ENCODE assay signal across 2 cellular contexts in the genomic region with DNA sequence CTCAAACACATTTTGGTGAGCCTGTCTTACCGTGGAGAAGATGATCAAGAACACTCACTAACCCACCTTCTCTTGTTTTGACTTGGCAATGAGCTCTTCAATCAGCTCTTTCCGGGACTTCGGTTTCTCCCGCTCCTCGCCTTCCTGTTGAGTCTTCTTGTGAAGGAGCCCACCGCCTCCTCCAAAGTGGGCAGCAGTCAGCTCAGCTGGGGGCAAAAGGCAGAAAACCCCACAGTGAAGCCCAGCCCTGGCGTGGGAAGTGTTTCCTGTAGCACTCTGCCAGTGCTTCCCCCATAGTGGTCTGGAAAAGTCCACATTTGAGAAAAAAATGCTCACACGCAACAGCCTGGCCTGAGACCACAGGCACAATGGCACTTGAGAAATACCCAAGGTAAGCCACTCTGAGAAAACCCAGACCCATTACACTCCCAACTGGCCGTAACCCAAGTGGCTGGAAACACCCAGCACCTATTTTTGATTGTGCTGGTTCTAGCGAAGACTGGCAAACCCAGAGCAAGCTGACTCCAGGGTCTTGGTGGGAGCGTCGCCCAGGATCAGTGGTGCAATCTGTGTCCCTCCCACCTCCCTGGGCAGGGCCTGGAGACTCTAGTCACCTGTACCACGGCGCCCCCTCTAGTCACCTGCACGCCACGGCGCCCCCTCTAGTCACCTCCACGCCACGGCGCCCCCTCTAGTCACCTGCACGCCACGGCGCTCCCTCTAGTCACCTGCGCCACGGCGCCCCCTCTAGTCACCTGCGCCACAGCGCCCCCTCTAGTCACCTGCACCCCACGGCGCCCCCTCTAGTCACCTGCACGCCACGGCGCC.
TF ChIP-seq lines count a peak whose summit lies in the region.

No MANE protein-coding gene starts in this region.

TF ChIP-seq in SK-N-SH, 30 proteins besides CTCF, POLR2A, EP300 and RAD21:
- no peak for TF ChIP-seq USF1 (IDR thresholded peaks at IDR 0.05; ENCODE audit: borderline replicate concordance, low read depth)
- TF ChIP-seq GABPA (IDR thresholded peaks at IDR 0.05; ENCODE audit: low read depth): no peak
- no peak for TF ChIP-seq TAF1 (IDR thresholded peaks at IDR 0.05; ENCODE audit: borderline replicate concordance, low read depth, low read length)
- no peak for TF ChIP-seq FOXM1 (IDR thresholded peaks at IDR 0.05; ENCODE audit: low read depth)
- no peak for TF ChIP-seq RCOR1 (IDR thresholded peaks at IDR 0.05; ENCODE audit: low read length)
- no peak for TF ChIP-seq MXI1 (IDR thresholded peaks at IDR 0.05; ENCODE audit: low read depth, low read length)
- no peak for TF ChIP-seq PBX3 (IDR thresholded peaks at IDR 0.05)
- no peak for TF ChIP-seq SIN3A (IDR thresholded peaks at IDR 0.05; ENCODE audit: borderline replicate concordance, low read depth, low read length)
- TF ChIP-seq MAX (IDR thresholded peaks at IDR 0.05; ENCODE audit: low read depth): no peak
- no peak for TF ChIP-seq NFIC (IDR thresholded peaks at IDR 0.05; ENCODE audit: borderline replicate concordance)
- no peak for TF ChIP-seq CHD2 (IDR thresholded peaks at IDR 0.05; ENCODE audit: low read length, partially characterized antibody)
- TF ChIP-seq MEF2A (IDR thresholded peaks at IDR 0.05; ENCODE audit: borderline replicate concordance, low read depth): no peak
- no peak for TF ChIP-seq EZH2phosphoT487 (IDR thresholded peaks at IDR 0.05; ENCODE audit: borderline replicate concordance, low read depth)
- TF ChIP-seq GATA2 (CRISPR knock-in tag; IDR thresholded peaks at IDR 0.05): no peak

TF ChIP-seq in SK-N-SH treated with all-trans-retinoic acid at 6 μM for 48 hours, 23 proteins besides CTCF, POLR2A, EP300 and RAD21 (continued from another document):
- no peak for TF ChIP-seq CSRNP3 (CRISPR knock-in tag; IDR thresholded peaks at IDR 0.05)
- TF ChIP-seq ZFP3 (CRISPR knock-in tag; IDR thresholded peaks at IDR 0.05): no peak
- TF ChIP-seq ARNTL (CRISPR knock-in tag; IDR thresholded peaks at IDR 0.05; ENCODE audit: borderline replicate concordance, low read depth): no peak
- no peak for TF ChIP-seq ZNF70 (CRISPR knock-in tag; IDR thresholded peaks at IDR 0.05)
- TF ChIP-seq OSR1 (CRISPR knock-in tag; IDR thresholded peaks at IDR 0.05): no peak
- no peak for TF ChIP-seq PPARA (CRISPR knock-in tag; IDR thresholded peaks at IDR 0.05; ENCODE audit: borderline replicate concordance)
- no peak for TF ChIP-seq POU6F1 (CRISPR knock-in tag; IDR thresholded peaks at IDR 0.05; ENCODE audit: borderline replicate concordance, low read depth)
- TF ChIP-seq, protein P1, sequence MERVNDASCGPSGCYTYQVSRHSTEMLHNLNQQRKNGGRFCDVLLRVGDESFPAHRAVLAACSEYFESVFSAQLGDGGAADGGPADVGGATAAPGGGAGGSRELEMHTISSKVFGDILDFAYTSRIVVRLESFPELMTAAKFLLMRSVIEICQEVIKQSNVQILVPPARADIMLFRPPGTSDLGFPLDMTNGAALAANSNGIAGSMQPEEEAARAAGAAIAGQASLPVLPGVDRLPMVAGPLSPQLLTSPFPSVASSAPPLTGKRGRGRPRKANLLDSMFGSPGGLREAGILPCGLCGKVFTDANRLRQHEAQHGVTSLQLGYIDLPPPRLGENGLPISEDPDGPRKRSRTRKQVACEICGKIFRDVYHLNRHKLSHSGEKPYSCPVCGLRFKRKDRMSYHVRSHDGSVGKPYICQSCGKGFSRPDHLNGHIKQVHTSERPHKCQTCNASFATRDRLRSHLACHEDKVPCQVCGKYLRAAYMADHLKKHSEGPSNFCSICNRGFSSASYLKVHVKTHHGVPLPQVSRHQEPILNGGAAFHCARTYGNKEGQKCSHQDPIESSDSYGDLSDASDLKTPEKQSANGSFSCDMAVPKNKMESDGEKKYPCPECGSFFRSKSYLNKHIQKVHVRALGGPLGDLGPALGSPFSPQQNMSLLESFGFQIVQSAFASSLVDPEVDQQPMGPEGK (CRISPR knock-in tag; IDR thresholded peaks at IDR 0.05; ENCODE audit: borderline replicate concordance): no peak
- TF ChIP-seq ZFP30 (CRISPR knock-in tag; IDR thresholded peaks at IDR 0.05): no peak
- TF ChIP-seq TCF4 (CRISPR knock-in tag; IDR thresholded peaks at IDR 0.05; ENCODE audit: borderline replicate concordance): no peak
- no peak for TF ChIP-seq ISL1 (CRISPR knock-in tag; IDR thresholded peaks at IDR 0.05)
- no peak for TF ChIP-seq CSDC2 (CRISPR knock-in tag; IDR thresholded peaks at IDR 0.05)
- TF ChIP-seq RARB (CRISPR knock-in tag; IDR thresholded peaks at IDR 0.05): no peak
- no peak for TF ChIP-seq BACH2 (CRISPR knock-in tag; IDR thresholded peaks at IDR 0.05; ENCODE audit: borderline replicate concordance)
- no peak for TF ChIP-seq SNAI2 (CRISPR knock-in tag; IDR thresholded peaks at IDR 0.05)
- TF ChIP-seq GLIS3 (CRISPR knock-in tag; IDR thresholded peaks at IDR 0.05): no peak
- no peak for TF ChIP-seq CREB5 (CRISPR knock-in tag; IDR thresholded peaks at IDR 0.05; ENCODE audit: low read depth)
